Comparison of ENCODE assay signal across 22 cellular contexts in genomic region chr5:149229298-149229937, GRCh38. TPM values are rescaled to one million over a fixed set of nuclear protein-coding genes. Genes with fewer than 3 reads are reported as not detected.
DNase-seq lines count a peak whose midpoint lies in the region; ATAC-seq, FAIRE-seq and TF ChIP-seq lines count a peak whose summit lies in the region.
"Had no signal": no experiment of that assay in that cellular context is flagged by ENCODE, and none has a peak within 500 bp of the region (broad histone marks: within the 10 kb centered on the region; RNA-seq: fewer than 3 reads in every experiment).

No MANE protein-coding gene starts in this region.

- H3K4me3 Mint-ChIP-seq in stimulated activated naive B cell treated with anti-CD40 and anti-IgM and Interleukin-4, amounts not matched to agents 10 μg/mL and 1 μg/mL and 100 μg/mL, for 72 hours: no peak overlapping the region
- H3K4me3 Mint-ChIP-seq in natural killer cell treated with Interleukin-12 subunit alpha and Interleukin-12 subunit beta and Interleukin-15 and Interleukin-18, amount 100 ng/mL, for 72 hours: no peak overlapping the region
- H3K4me3 Mint-ChIP-seq in activated naive CD8-positive, alpha-beta T cell treated with anti-CD3 and anti-CD28 coated beads for 36 hours: no peak overlapping the region
- H3K4me3 Mint-ChIP-seq: activated T-cell treated with anti-CD3 and anti-CD28 coated beads, Interleukin-2, amount 50 U/mL, for 4 hours; dendritic cell treated with granulocyte-macrophage colony-stimulating factor and Interleukin-4, amounts not matched to agents 40 ng/mL and 50 ng/mL, for 4 days; immature natural killer cell; stimulated activated naive CD8-positive, alpha-beta T cell treated with anti-CD3 and anti-CD28 coated beads, Interleukin-15, amount 100 ng/mL, for 72 hours had no signal

- POLR2A ChIA-PET in HepG2 (lab: Yijun Ruan, JAX) (interaction anchor here (1.0 to 2.6 kb wide), 6 partner anchors 56 to 115 kb away, joined by 3 to 17 read pairs (median 8); partner anchors contain the start of gene ABLIM3), K562 (lab: Yijun Ruan, JAX) (interaction anchor here (0.6 to 0.7 kb wide), 3 partner anchors 9 to 916 kb away, joined by 3 read pairs; no protein-coding TSS in a partner anchor)

- H3K36me3 Mint-ChIP-seq in stimulated activated naive B cell treated with anti-CD40 and anti-IgM and Interleukin-4, amounts not matched to agents 10 μg/mL and 1 μg/mL and 100 μg/mL, for 72 hours: no peaks in the 10 kb centered on the region
- no peaks in the 10 kb centered on the region for H3K36me3 Mint-ChIP-seq in natural killer cell treated with Interleukin-12 subunit alpha and Interleukin-12 subunit beta and Interleukin-15 and Interleukin-18, amount 100 ng/mL, for 72 hours
- no peaks in the 10 kb centered on the region for H3K36me3 Mint-ChIP-seq in activated naive CD8-positive, alpha-beta T cell treated with anti-CD3 and anti-CD28 coated beads for 36 hours
- H3K36me3 Mint-ChIP-seq: immature natural killer cell had no signal

- H3K9ac ChIP-seq in HepG2 (ENCODE audit: insufficient read depth, low read depth, low read length) (no peak overlapping the region), K562 (ENCODE audit: insufficient read depth in 1 of 2, low read depth in 2 of 2, low read length in 2 of 2) (no peak overlapping the region)

- no peaks in the 10 kb centered on the region for H3K4me1 Mint-ChIP-seq in stimulated activated naive B cell treated with anti-CD40 and anti-IgM and Interleukin-4, amounts not matched to agents 10 μg/mL and 1 μg/mL and 100 μg/mL, for 72 hours
- H3K4me1 Mint-ChIP-seq in natural killer cell treated with Interleukin-12 subunit alpha and Interleukin-12 subunit beta and Interleukin-15 and Interleukin-18, amount 100 ng/mL, for 72 hours (ENCODE audit: low read depth in 2 of 2): peaks cover 3 to 5% of the 10 kb centered on the region in 2 donors
- H3K4me1 Mint-ChIP-seq in activated naive CD8-positive, alpha-beta T cell treated with anti-CD3 and anti-CD28 coated beads for 36 hours: no peaks in the 10 kb centered on the region
- H3K4me1 Mint-ChIP-seq: immature natural killer cell; stimulated activated naive CD8-positive, alpha-beta T cell treated with anti-CD3 and anti-CD28 coated beads, Interleukin-15, amount 100 ng/mL, for 72 hours had no signal

- no peaks in the 10 kb centered on the region for H3K9me3 Mint-ChIP-seq in stimulated activated naive B cell treated with anti-CD40 and anti-IgM and Interleukin-4, amounts not matched to agents 10 μg/mL and 1 μg/mL and 100 μg/mL, for 72 hours
- no peaks in the 10 kb centered on the region for H3K9me3 Mint-ChIP-seq in natural killer cell treated with Interleukin-12 subunit alpha and Interleukin-12 subunit beta and Interleukin-15 and Interleukin-18, amount 100 ng/mL, for 72 hours
- no peaks in the 10 kb centered on the region for H3K9me3 Mint-ChIP-seq in activated naive CD8-positive, alpha-beta T cell treated with anti-CD3 and anti-CD28 coated beads for 36 hours
- H3K9me3 Mint-ChIP-seq: activated T-cell treated with anti-CD3 and anti-CD28 coated beads, Interleukin-2, amount 50 U/mL, for 4 hours; dendritic cell treated with granulocyte-macrophage colony-stimulating factor and Interleukin-4, amounts not matched to agents 40 ng/mL and 50 ng/mL, for 4 days; immature natural killer cell; stimulated activated naive CD8-positive, alpha-beta T cell treated with anti-CD3 and anti-CD28 coated beads, Interleukin-15, amount 100 ng/mL, for 72 hours had no signal

- no peak for TF ChIP-seq CTCF in HepG2 (CRISPR knock-in tag; IDR thresholded peaks at IDR 0.05)
- no peak for TF ChIP-seq CTCF in right lobe of liver (IDR thresholded peaks at IDR 0.05)
- no peak for TF ChIP-seq CTCF in K562 (IDR thresholded peaks at IDR 0.05 in 2 of 3, conservative IDR thresholded peaks at IDR 0.05 in 1 of 3; ENCODE audit: insufficient read depth in 2 of 3, low read depth in 1 of 3, low read length in 3 of 3)

- CTCF ChIA-PET in HepG2 (lab: Yijun Ruan, JAX; ENCODE audit: low intra/inter-chr PET ratio, low total read pairs): interaction anchor here (0.7 to 2.3 kb wide), 6 partner anchors 9 to 104 kb away, joined by 3 to 45 read pairs (median 5); partner anchors contain the start of gene ABLIM3
- CTCF ChIA-PET in K562 (lab: Yijun Ruan, JAX; ENCODE audit: low intra/inter-chr PET ratio): interaction anchor here (0.6 kb wide), 1 partner anchor 85 kb away, joined by 3 read pairs; no protein-coding TSS in a partner anchor

- TF ChIP-seq EP300 in HepG2 (IDR thresholded peaks at IDR 0.05; ENCODE audit: low read depth in 2 of 2, low read length in 2 of 2): no peak
- TF ChIP-seq EP300 in HepG2 (CRISPR knock-in tag; IDR thresholded peaks at IDR 0.05; ENCODE audit: borderline replicate concordance): no peak
- TF ChIP-seq EP300 in K562 (IDR thresholded peaks at IDR 0.05; ENCODE audit: low read length): no peak

- no peaks in the 10 kb centered on the region for H3K36me3 ChIP-seq in HepG2 (replicated peaks in 1 of 2; ENCODE audit: control insufficient read depth in 1 of 2, insufficient read depth in 2 of 2, low read length in 2 of 2)
- peaks cover 2 to 57% (median 18%) of the 10 kb centered on the region in 4 donors for H3K36me3 ChIP-seq in right lobe of liver
- H3K36me3 ChIP-seq in K562 (ENCODE audit: control insufficient read depth, insufficient read depth, low read length): no peaks in the 10 kb centered on the region
- H3K36me3 ChIP-seq: neutrophil had no signal

- H3K27me3 ChIP-seq in HepG2 (ENCODE audit: control insufficient read depth in 1 of 2, insufficient read depth in 2 of 2, low read length in 2 of 2) (no peaks in the 10 kb centered on the region), right lobe of liver (no peaks in the 10 kb centered on the region), K562 (ENCODE audit: control insufficient read depth in 2 of 2, insufficient read depth in 2 of 2, low read length in 2 of 2) (peaks cover 6 to 13% of the 10 kb centered on the region in 2 experiments; a peak in 4 of 5 replicates)
- H3K27me3 ChIP-seq: neutrophil, tibial nerve had no signal

- intact Hi-C loops in HepG2 (cut with micrococcal nuclease; ENCODE audit: unreplicated experiment) (loop anchor here (1.0 to 10.0 kb wide), 6 partner anchors 37 to 165 kb away; partner anchors contain the start of genes ABLIM3 and SH3TC2), right lobe of liver (cut with DNase I) (no loop called here), K562 (cut with micrococcal nuclease) (loop anchor here (1.0 kb wide), 1 partner anchor 88 kb away; the partner anchor contains the start of gene ABLIM3)

- peak overlapping the region; percentile 20; the same call in 1 of the 2 replicates for H3K4me2 ChIP-seq in HepG2 (ENCODE audit: low read depth, low read length)
- H3K4me2 ChIP-seq in K562 (ENCODE audit: insufficient read depth, low read length): no peak overlapping the region
- H3K4me2 ChIP-seq: hepatocyte had no signal

- ATAC-seq in HepG2 (no peak), right lobe of liver (no peak), K562 (no peak)
- no peak for ATAC-seq in stimulated activated naive B cell treated with anti-CD40 and anti-IgM and Interleukin-4, amounts not matched to agents 10 μg/mL and 1 μg/mL and 100 μg/mL, for 72 hours (replicated peaks)
- ATAC-seq in natural killer cell treated with Interleukin-12 subunit alpha and Interleukin-12 subunit beta and Interleukin-15 and Interleukin-18, amount 100 ng/mL, for 72 hours: no peak
- ATAC-seq: activated T-cell treated with anti-CD3 and anti-CD28 coated beads, Interleukin-2, amount 50 U/mL, for 4 hours; stimulated activated naive CD8-positive, alpha-beta T cell treated with anti-CD3 and anti-CD28 coated beads, Interleukin-15, amount 100 ng/mL, for 72 hours had no signal

- peaks cover 28% of the 10 kb centered on the region for H3K4me1 ChIP-seq in HepG2 (ENCODE audit: insufficient read depth, low read length)
- peaks cover 0 to 4% (median 0%) of the 10 kb centered on the region in 4 donors for H3K4me1 ChIP-seq in right lobe of liver
- H3K4me1 ChIP-seq in K562 (replicated peaks in 1 of 2; ENCODE audit: control insufficient read depth in 2 of 2, insufficient read depth in 2 of 2, low read length in 2 of 2): no peaks in the 10 kb centered on the region; a peak in 1 of 5 replicates

- TF ChIP-seq RAD21 in HepG2 (CRISPR knock-in tag; IDR thresholded peaks at IDR 0.05) (no peak), K562 (CRISPR knock-in tag; conservative IDR thresholded peaks at IDR 0.05 in 1 of 2, IDR thresholded peaks at IDR 0.05 in 1 of 2) (no peak)

- TF ChIP-seq POLR2A in HepG2 (IDR thresholded peaks at IDR 0.05; ENCODE audit: insufficient read depth in 1 of 2, low read depth in 2 of 2, low read length in 2 of 2) (no peak), right lobe of liver (IDR thresholded peaks at IDR 0.05) (no peak), K562 (conservative IDR thresholded peaks at IDR 0.05) (no peak)

- no peak overlapping the region for H3K27ac Mint-ChIP-seq in stimulated activated naive B cell treated with anti-CD40 and anti-IgM and Interleukin-4, amounts not matched to agents 10 μg/mL and 1 μg/mL and 100 μg/mL, for 72 hours
- H3K27ac Mint-ChIP-seq in natural killer cell treated with Interleukin-12 subunit alpha and Interleukin-12 subunit beta and Interleukin-15 and Interleukin-18, amount 100 ng/mL, for 72 hours: no peak overlapping the region
- no peak overlapping the region for H3K27ac Mint-ChIP-seq in activated naive CD8-positive, alpha-beta T cell treated with anti-CD3 and anti-CD28 coated beads for 36 hours
- H3K27ac Mint-ChIP-seq: dendritic cell treated with granulocyte-macrophage colony-stimulating factor and Interleukin-4, amounts not matched to agents 40 ng/mL and 50 ng/mL, for 4 days; immature natural killer cell; stimulated activated naive CD8-positive, alpha-beta T cell treated with anti-CD3 and anti-CD28 coated beads, Interleukin-15, amount 100 ng/mL, for 72 hours had no signal

- DNase-seq in HepG2 (ENCODE audit: low spot score) (no peak), right lobe of liver (no peak), K562 (ENCODE audit: extremely low read depth in 1 of 4, low spot score in 3 of 4) (no peak), myocyte (ENCODE audit: low read depth) (peak; percentile 88), NOMO-1 treated with dmso at 0.1 percent for 144 hours (lab: John Stamatoyannopoulos, UW; ENCODE audit: unreplicated experiment) (no peak)
- no peak for DNase-seq in stimulated activated naive B cell treated with anti-CD40 and anti-IgM and Interleukin-4, amounts not matched to agents 10 μg/mL and 1 μg/mL and 100 μg/mL, for 72 hours
- DNase-seq in natural killer cell treated with Interleukin-12 subunit alpha and Interleukin-12 subunit beta and Interleukin-15 and Interleukin-18, amount 100 ng/mL, for 72 hours (ENCODE audit: low spot score): no peak
- no peak for DNase-seq in activated naive CD8-positive, alpha-beta T cell treated with anti-CD3 and anti-CD28 coated beads for 36 hours
- DNase-seq: activated naive CD4-positive, alpha-beta T cell treated with Interleukin-2 at 50 U/mL for 16 hours; activated T-cell treated with anti-CD3 and anti-CD28 coated beads, Interleukin-2, amount 50 U/mL, for 4 hours; immature natural killer cell; NCI-H1048; NCI-H187 treated with DMSO at 0.1 percent for 48 hours; stimulated activated CD4-positive, alpha-beta T cell treated with anti-CD3 and anti-CD28 coated beads, Interleukin-12 subunit alpha, Interleukin-12 subunit beta, amount 100 ng/mL, for 4 hours; stimulated activated naive CD8-positive, alpha-beta T cell treated with anti-CD3 and anti-CD28 coated beads, Interleukin-15, amount 100 ng/mL, for 72 hours had no signal

- in situ Hi-C loops in HepG2 (cut with HindIII; ENCODE audit: extremely low pct_ligation_motif_present, low pct_unique_long_range_greater_than_20kb) (loop anchor here (5.0 kb wide), 1 partner anchor 87 kb away; the partner anchor contains the start of gene ABLIM3), K562 (cut with MboI) (no loop called here)

- 38% methylated on average over 6 of the region's 6 CpGs for WGBS in HepG2 (ENCODE audit: low lambda C conversion rate)
- 34% methylated on average over 6 of the region's 6 CpGs for WGBS in right lobe of liver (ENCODE audit: insufficient coverage, low coverage, low lambda C conversion rate, missing lambda C conversion rate)
- 2% methylated on average over 6 of the region's 6 CpGs for WGBS in K562 (ENCODE audit: insufficient coverage, low coverage, missing lambda C conversion rate)

- H3K9me3 ChIP-seq in HepG2 (ENCODE audit: low read length) (no peaks in the 10 kb centered on the region), right lobe of liver (no peaks in the 10 kb centered on the region), K562 (replicated peaks; ENCODE audit: control insufficient read depth, insufficient read depth, low read depth, low read length) (no peaks in the 10 kb centered on the region)
- H3K9me3 ChIP-seq: neutrophil, tibial nerve had no signal

- BruUV-seq in HepG2 (replicated peaks; lab: Mats Ljungman, UMichigan) (no TSS peak), K562 (replicated peaks; lab: Mats Ljungman, UMichigan) (no TSS peak)

- H3K4me3 ChIP-seq in HepG2 (replicated peaks in 1 of 3; ENCODE audit: insufficient read depth in 1 of 3, low read depth in 2 of 3, low read length in 3 of 3) (no peak overlapping the region), right lobe of liver (no peak overlapping the region), K562 (no peak overlapping the region)
- H3K4me3 ChIP-seq: hepatocyte, tibial nerve had no signal

- no peak overlapping the region for H3K27ac ChIP-seq in HepG2 (ENCODE audit: extremely low read length, insufficient read depth, low read length)
- peak overlapping the region in 1 of 3 donors; percentile 37 for H3K27ac ChIP-seq in right lobe of liver
- no peak overlapping the region for H3K27ac ChIP-seq in K562 (ENCODE audit: extremely low read depth, low read depth, low read length)
- H3K27ac ChIP-seq: hepatocyte, neutrophil had no signal

- H3K9me1 ChIP-seq in K562 (ENCODE audit: control insufficient read depth, insufficient read depth, low read length): no peaks in the 10 kb centered on the region

- peaks cover 17 to 26% of the 10 kb centered on the region in 2 donors for H3K27me3 Mint-ChIP-seq in stimulated activated naive B cell treated with anti-CD40 and anti-IgM and Interleukin-4, amounts not matched to agents 10 μg/mL and 1 μg/mL and 100 μg/mL, for 72 hours
- peaks cover 16 to 20% of the 10 kb centered on the region in 2 donors for H3K27me3 Mint-ChIP-seq in natural killer cell treated with Interleukin-12 subunit alpha and Interleukin-12 subunit beta and Interleukin-15 and Interleukin-18, amount 100 ng/mL, for 72 hours
- H3K27me3 Mint-ChIP-seq in activated naive CD8-positive, alpha-beta T cell treated with anti-CD3 and anti-CD28 coated beads for 36 hours: no peaks in the 10 kb centered on the region
- H3K27me3 Mint-ChIP-seq: stimulated activated naive CD8-positive, alpha-beta T cell treated with anti-CD3 and anti-CD28 coated beads, Interleukin-15, amount 100 ng/mL, for 72 hours had no signal

- no peak for FAIRE-seq in HepG2 (lab: Jason Lieb, UNC)
- FAIRE-seq in K562 (lab: Jason Lieb, UNC): no peak
- FAIRE-seq: D721Med, HTR-8/SVneo, TTC549 had no signal

- H2AFZ ChIP-seq in HepG2 (ENCODE audit: low read length): no peak overlapping the region
- H2AFZ ChIP-seq in K562 (ENCODE audit: low read depth, low read length): no peak overlapping the region
- H2AFZ ChIP-seq: hepatocyte had no signal

- no peaks in the 10 kb centered on the region for H4K20me1 ChIP-seq in HepG2 (ENCODE audit: insufficient read depth, low read length)
- H4K20me1 ChIP-seq in K562 (replicated peaks; ENCODE audit: control insufficient read depth, insufficient read depth, low read length): no peaks in the 10 kb centered on the region

- H3K79me2 ChIP-seq in HepG2 (ENCODE audit: insufficient read depth, low read length) (no peaks in the 10 kb centered on the region), K562 (ENCODE audit: control insufficient read depth, insufficient read depth, low read length) (no peaks in the 10 kb centered on the region)
- H3K79me2 ChIP-seq: hepatocyte had no signal

RNA-seq across cellular contexts. Expression of gene AFAP1L1, which starts 42.2 kb away (rescaled TPM):
- total RNA-seq in HepG2 (2016; rRNA removed; fragmentation: Illumina TruSeq; extraction: Trizol) (0.38 and 0.66 TPM in 2 replicates), right lobe of liver (1 to 10 TPM; 3.1 to 6.6 (median 5.2) TPM), K562 (2014; rRNA removed) (0.12 TPM in 1 of 2 replicates, not detected in the other), K562 (2014; rRNA removed; fragmentation: Illumina TruSeq; extraction: Trizol) (0.48 TPM in 1 of 2 replicates, not detected in the other), K562 (2015; rRNA removed; fragmentation: Illumina TruSeq; extraction: Trizol) (0.04 TPM in 1 of 2 replicates, not detected in the other), K562 (2021) (0.07 and 0.13 TPM in 2 replicates), myocyte (136 and 239 TPM in 2 replicates)
- not detected in 2 replicates for total RNA-seq in HepG2 (2016; cell fraction: cytosol; rRNA removed; fragmentation: Illumina TruSeq; extraction: Trizol; ENCODE audit: low read depth)
- total RNA-seq in HepG2 (2016; cell fraction: insoluble cytoplasmic fraction; rRNA removed; fragmentation: Illumina TruSeq; extraction: Trizol): 0.41 and 0.86 TPM in 2 replicates
- total RNA-seq in HepG2 (2016; cell fraction: membrane; rRNA removed; fragmentation: Illumina TruSeq; extraction: Trizol): 0.22 and 0.34 TPM in 2 replicates
- total RNA-seq in HepG2 (2016; cell fraction: nucleus; rRNA removed; fragmentation: Illumina TruSeq; extraction: Trizol): 0.25 and 0.40 TPM in 2 replicates
- polyA plus RNA-seq in HepG2 (2011; rRNA removed) (0.67 and 1.0 TPM in 2 replicates), K562 (2011; rRNA removed) (0.04 TPM in 1 of 2 replicates, not detected in the other), K562 (2014; fragmentation: Illumina TruSeq; extraction: Trizol) (0.03 and 0.10 TPM in 2 replicates), K562 (2014; fragmentation: Nextera tagmentation; extraction: Ambion mirVana) (under 1 TPM; 0.01 to 0.03 TPM), K562 (2014; rRNA removed) (0.12 TPM in 1 of 2 replicates, not detected in the other)
- 0.63 and 0.81 TPM in 2 replicates for polyA plus RNA-seq in HepG2 (2011; cell fraction: cytosol; rRNA removed)
- 0.59 and 0.85 TPM in 2 replicates for polyA plus RNA-seq in HepG2 (2011; cell fraction: nucleus; rRNA removed)
- 1.0 and 1.6 TPM in 2 replicates for polyA plus RNA-seq in HepG2 (2012)
- 0.14 and 0.25 TPM in 2 replicates for polyA plus RNA-seq in HepG2 (2016; cell fraction: cytosol; fragmentation: Illumina TruSeq; extraction: Trizol; ENCODE audit: low read depth)
- polyA plus RNA-seq in HepG2 (2016; cell fraction: insoluble cytoplasmic fraction; fragmentation: Illumina TruSeq; extraction: Trizol; ENCODE audit: low read depth): 0.37 and 0.84 TPM in 2 replicates
- 0.24 and 0.26 TPM in 2 replicates for polyA plus RNA-seq in HepG2 (2016; cell fraction: membrane; fragmentation: Illumina TruSeq; extraction: Trizol; ENCODE audit: low read depth)
- polyA plus RNA-seq in HepG2 (2016; cell fraction: nucleus; fragmentation: Illumina TruSeq; extraction: Trizol; ENCODE audit: insufficient read depth, low read depth): 0.23 and 0.61 TPM in 2 replicates
- polyA minus RNA-seq in HepG2 (2011; rRNA and poly(A)+ RNA removed; ENCODE audit: low replicate concordance): 1.3 and 2.6 TPM in 2 replicates
- 0.18 and 0.49 TPM in 2 replicates for polyA minus RNA-seq in HepG2 (2011; cell fraction: cytosol; rRNA and poly(A)+ RNA removed)
- 0.50 and 0.90 TPM in 2 replicates for polyA minus RNA-seq in HepG2 (2011; cell fraction: nucleus; rRNA and poly(A)+ RNA removed)
- total RNA-seq in K562 (2011; cell fraction: chromatin; rRNA removed; ENCODE audit: low replicate concordance): not detected in 2 replicates
- under 0.01 TPM in 1 of 2 replicates, not detected in the other for total RNA-seq in K562 (2011; cell fraction: nucleolus; rRNA removed)
- total RNA-seq in K562 (2011; cell fraction: nucleoplasm; rRNA removed): 0.07 TPM in 1 of 2 replicates, not detected in the other
- 0.01 TPM in 2 replicates for polyA plus RNA-seq in K562 (2011; cell fraction: cytosol; rRNA removed)
- polyA plus RNA-seq in K562 (2011; cell fraction: nucleus; rRNA removed): not detected in 2 replicates
- 0.07 and 0.10 TPM in 2 replicates for polyA plus RNA-seq in K562 (2012)
- polyA minus RNA-seq in K562 (2011; rRNA and poly(A)+ RNA removed): not detected in 2 replicates
- polyA minus RNA-seq in K562 (2011; cell fraction: cytosol; rRNA and poly(A)+ RNA removed): not detected in 2 replicates
- not detected in 2 replicates for polyA minus RNA-seq in K562 (2011; cell fraction: nucleus; rRNA and poly(A)+ RNA removed)
- polyA plus RNA-seq in myocyte (2012): 44.8 TPM
- total RNA-seq in natural killer cell treated with Interleukin-12 subunit alpha and Interleukin-12 subunit beta and Interleukin-15 and Interleukin-18, amount 100 ng/mL, for 72 hours: under 1 TPM; 0.33 to 0.95 TPM
- total RNA-seq in activated naive CD8-positive, alpha-beta T cell treated with anti-CD3 and anti-CD28 coated beads for 36 hours: under 1 TPM; 0.66 to 0.94 TPM

Comparison
In these comparisons a context has a peak if more than half of its experiments do, and no peak if none do; other contexts are left out.
1. intact Hi-C loops: an anchor here in HepG2 (1.0 to 10.0 kb wide) and K562 (1.0 kb wide); none called in right lobe of liver.
2. RNA of gene AFAP1L1, which starts 42.2 kb away (total RNA-seq): 136 to 239 TPM in myocyte; 3.1 to 6.6 TPM in right lobe of liver, 0.33 to 0.95 TPM in natural killer cell treated with Interleukin-12 subunit alpha and Interleukin-12 subunit beta and Interleukin-15 and Interleukin-18, amount 100 ng/mL, for 72 hours, 0.66 to 0.94 TPM in activated naive CD8-positive, alpha-beta T cell treated with anti-CD3 and anti-CD28 coated beads for 36 hours, 0.22 to 0.86 TPM in HepG2 and under 0.01 to 0.48 TPM in K562; every median in the first group is over 10 times any median in the second.
3. Of the 241 proteins assayed by ChIP-seq in both HepG2 and K562: peak only in HepG2: none; only in K562: FOSL1 and GABPA; in both: none; in neither: 239.